In the genomic region with DNA sequence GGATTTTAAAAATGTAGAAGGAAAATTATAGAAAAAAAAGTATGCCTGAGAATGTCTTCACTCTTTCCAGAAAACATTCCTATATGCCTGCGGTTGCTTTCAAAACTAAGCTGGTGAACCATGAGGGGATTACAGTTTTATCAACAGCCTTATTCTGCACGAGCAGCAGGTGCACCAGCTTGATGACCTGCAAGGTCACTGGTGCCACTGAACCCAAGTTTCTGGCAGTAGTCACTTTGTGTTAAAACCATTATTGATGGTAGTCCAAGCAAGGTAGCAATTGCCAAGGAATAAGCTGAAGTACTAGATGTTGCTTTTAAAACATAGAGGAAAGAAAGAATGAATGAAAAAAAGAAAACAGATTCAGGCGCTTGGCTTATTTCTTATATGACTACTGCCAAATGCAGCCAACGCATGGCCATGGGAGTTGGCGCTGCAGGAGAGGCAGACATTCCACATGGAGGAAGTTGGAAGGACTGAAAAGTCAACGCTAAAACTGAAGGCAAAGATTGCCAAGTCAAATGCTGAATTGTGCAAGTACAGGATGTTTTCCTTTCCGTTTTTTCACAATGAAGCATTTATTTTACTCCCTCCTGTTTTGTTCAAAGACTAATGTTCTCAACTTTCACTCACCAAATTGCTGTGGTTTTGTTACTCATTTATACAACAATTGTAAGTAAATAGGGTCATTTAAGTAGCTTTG, we compare ENCODE assay signal across 18 cellular contexts.
DNase-seq lines count a peak whose midpoint lies in the region; ATAC-seq, FAIRE-seq and TF ChIP-seq lines count a peak whose summit lies in the region.
"Had no signal": no experiment of that assay in that cellular context is flagged by ENCODE, and none has a peak within 500 bp of the region (broad histone marks: within the 10 kb centered on the region; RNA-seq: fewer than 3 reads in every experiment).

No MANE protein-coding gene starts in this region.

- dilution Hi-C loops in mammary epithelial cell (cut with HindIII; ENCODE audit: low sequenced_read_pairs): no loop called here

- WGBS in mammary epithelial cell (ENCODE audit: low coverage, missing lambda C conversion rate): 0% methylated on average over 4 of the region's 7 CpGs

- no peaks in the 10 kb centered on the region for H3K4me1 ChIP-seq in mammary epithelial cell (ENCODE audit: insufficient read depth, low read length)
- no peaks in the 10 kb centered on the region for H3K4me1 ChIP-seq in lower lobe of right lung
- H3K4me1 ChIP-seq: sigmoid colon had no signal

- CTCF ChIA-PET in MCF 10A (lab: Yijun Ruan, JAX) (interaction anchor here (0.5 to 0.7 kb wide), 2 partner anchors 13 to 1011 kb away, joined by 3 read pairs; no protein-coding TSS in a partner anchor), mammary epithelial cell (lab: Charles Lee; ENCODE audit: low non-redundant PET) (no interaction called here)

- H3K4me1 Mint-ChIP-seq in MCF 10A (ENCODE audit: insufficient read depth, unreplicated experiment): no peaks in the 10 kb centered on the region

- H3K27me3 ChIP-seq in mammary epithelial cell (ENCODE audit: insufficient read depth, low read length) (peaks cover 2% of the 10 kb centered on the region), lower lobe of right lung (ENCODE audit: low read depth) (no peaks in the 10 kb centered on the region)
- H3K27me3 ChIP-seq: sigmoid colon had no signal

- H3K27ac Mint-ChIP-seq in MCF 10A (ENCODE audit: low read depth, unreplicated experiment): no peak overlapping the region
- H3K27ac Mint-ChIP-seq: CD4-positive, alpha-beta T cell; stimulated activated naive CD8-positive, alpha-beta T cell treated with anti-CD3 and anti-CD28 coated beads, Interleukin-15, Interleukin-2, amounts not matched to agents 100 ng/mL and 50 ng/mL, for 24 hours had no signal

- no peaks in the 10 kb centered on the region for H3K9me3 Mint-ChIP-seq in MCF 10A (ENCODE audit: unreplicated experiment)
- H3K9me3 Mint-ChIP-seq: stimulated activated naive CD8-positive, alpha-beta T cell treated with anti-CD3 and anti-CD28 coated beads, Interleukin-15, Interleukin-2, amounts not matched to agents 100 ng/mL and 50 ng/mL, for 24 hours had no signal

- H3K4me2 ChIP-seq in mammary epithelial cell (ENCODE audit: insufficient read depth, low read depth, low read length): no peak overlapping the region

- H3K27ac ChIP-seq in mammary epithelial cell (ENCODE audit: insufficient read depth, low read depth, low read length) (no peak overlapping the region), lower lobe of right lung (no peak overlapping the region)
- H3K27ac ChIP-seq: sigmoid colon, SK-N-MC, VCaP had no signal

- POLR2A ChIA-PET in MCF 10A (lab: Yijun Ruan, JAX): no interaction called here

- H3K4me3 ChIP-seq in mammary epithelial cell (replicated peaks in 1 of 3; ENCODE audit: insufficient read depth in 1 of 3, low read depth in 2 of 3, low read length in 3 of 3) (no peak overlapping the region), epithelial cell of proximal tubule (ENCODE audit: low read depth, low read length) (no peak overlapping the region), lower lobe of right lung (no peak overlapping the region)
- H3K4me3 ChIP-seq: K562, sigmoid colon, SK-N-MC had no signal

- FAIRE-seq in GM19239 (lab: Jason Lieb, UNC): no peak
- FAIRE-seq: H1, K562 had no signal

- intact Hi-C loops in MCF 10A (cut with micrococcal nuclease): no loop called here
- intact Hi-C loops in mammary epithelial cell (cut with micrococcal nuclease): no loop called here
- intact Hi-C loops in lower lobe of right lung (cut with DNase I): no loop called here

- H3K9me3 ChIP-seq in mammary epithelial cell (replicated peaks; ENCODE audit: insufficient read depth, low read length) (no peaks in the 10 kb centered on the region), lower lobe of right lung (no peaks in the 10 kb centered on the region)
- H3K9me3 ChIP-seq: sigmoid colon had no signal

- H3K9ac ChIP-seq in mammary epithelial cell (ENCODE audit: insufficient read depth, low read length): no peak overlapping the region

- no peaks in the 10 kb centered on the region for H3K36me3 Mint-ChIP-seq in MCF 10A (ENCODE audit: insufficient read depth, unreplicated experiment)

- H3K79me2 ChIP-seq in mammary epithelial cell (ENCODE audit: insufficient read depth, low read length): no peaks in the 10 kb centered on the region

- ATAC-seq in lower lobe of right lung (no peak), GM18498 (IDR thresholded peaks at IDR 0.05; ENCODE audit: unreplicated experiment) (no peak), HG03442 (IDR thresholded peaks at IDR 0.05; ENCODE audit: unreplicated experiment) (no peak)
- ATAC-seq: K562 had no signal

- in situ Hi-C loops in mammary epithelial cell (cut with MboI; ENCODE audit: low sequenced_read_pairs in 2 of 2): no loop called here

- BruUV-seq in MCF 10A (replicated peaks; lab: Mats Ljungman, UMichigan) (no TSS peak), mammary epithelial cell (replicated peaks; lab: Mats Ljungman, UMichigan) (no TSS peak)

- no peaks in the 10 kb centered on the region for H4K20me1 ChIP-seq in mammary epithelial cell (ENCODE audit: insufficient read depth, low read length)

- no peaks in the 10 kb centered on the region for H3K36me3 ChIP-seq in mammary epithelial cell (ENCODE audit: insufficient read depth, low read length)
- H3K36me3 ChIP-seq in lower lobe of right lung: no peaks in the 10 kb centered on the region
- H3K36me3 ChIP-seq: sigmoid colon had no signal

- H3K4me3 Mint-ChIP-seq in MCF 10A (ENCODE audit: unreplicated experiment): no peak overlapping the region
- H3K4me3 Mint-ChIP-seq: CD4-positive, alpha-beta T cell; stimulated activated naive CD8-positive, alpha-beta T cell treated with anti-CD3 and anti-CD28 coated beads, Interleukin-15, Interleukin-2, amounts not matched to agents 100 ng/mL and 50 ng/mL, for 24 hours had no signal

- peaks cover 80% of the 10 kb centered on the region for H3K27me3 Mint-ChIP-seq in MCF 10A (ENCODE audit: insufficient read depth, unreplicated experiment)
- H3K27me3 Mint-ChIP-seq: CD4-positive, alpha-beta T cell; stimulated activated naive CD8-positive, alpha-beta T cell treated with anti-CD3 and anti-CD28 coated beads, Interleukin-15, Interleukin-2, amounts not matched to agents 100 ng/mL and 50 ng/mL, for 24 hours had no signal

- H2AFZ ChIP-seq in mammary epithelial cell (ENCODE audit: low read depth, low read length): no peak overlapping the region

- no peak for TF ChIP-seq CTCF in MCF 10A (IDR thresholded peaks at IDR 0.05; ENCODE audit: unreplicated experiment)
- TF ChIP-seq CTCF in mammary epithelial cell (conservative IDR thresholded peaks at IDR 0.05 in 1 of 2, IDR thresholded peaks at IDR 0.05 in 1 of 2; ENCODE audit: extremely low read depth in 1 of 2, insufficient read depth in 1 of 2, low read depth in 1 of 2, low read length in 2 of 2): no peak
- TF ChIP-seq CTCF in epithelial cell of proximal tubule (conservative IDR thresholded peaks at IDR 0.05; ENCODE audit: low read depth, low read length): no peak
- no peak for TF ChIP-seq CTCF in lower lobe of right lung (IDR thresholded peaks at IDR 0.05)

- DNase-seq in MCF 10A (ENCODE audit: unreplicated experiment): peak; percentile 5
- DNase-seq in mammary epithelial cell: no peak
- DNase-seq in epithelial cell of proximal tubule (ENCODE audit: low read depth): peak; percentile 31
- peak; percentile 63 for DNase-seq in midbrain (lab: John Stamatoyannopoulos, UW)
- no peak for DNase-seq in GM19239 (ENCODE audit: insufficient read length, low spot score)
- no peak for DNase-seq in lower lobe of right lung
- DNase-seq: 8988T; activated naive CD4-positive, alpha-beta T cell treated with Interleukin-2 at 50 U/mL for 16 hours; CD4-positive, alpha-beta T cell; NCI-H1436 treated with DMSO at 0.1 percent for 48 hours; sigmoid colon had no signal

Comparison
In these comparisons a context has a peak if more than half of its experiments do, and no peak if none do; other contexts are left out.
1. DNase-seq: peak in MCF 10A (single experiment), epithelial cell of proximal tubule (single experiment) and midbrain (single experiment); none in mammary epithelial cell (single experiment), GM19239 (single experiment) and lower lobe of right lung (single experiment).